Comparison of ENCODE assay signal across 1 cellular context in genomic region chr1:47865881-47866535, GRCh38.
TF ChIP-seq lines count a peak whose summit lies in the region.

No MANE protein-coding gene starts in this region.

TF ChIP-seq in HepG2, 621 proteins besides CTCF, POLR2A, EP300 and RAD21 (continued from another document and continues in another):
- peak; percentile 63 for TF ChIP-seq AHDC1 (CRISPR knock-in tag; IDR thresholded peaks at IDR 0.05; ENCODE audit: borderline replicate concordance)
- 0 out of 2 replicates have a peak, but pooled peaks have one; percentile 31 for TF ChIP-seq ZHX1 (CRISPR knock-in tag; IDR thresholded peaks at IDR 0.05; ENCODE audit: low read depth)
- no peak for TF ChIP-seq ZNF724P (CRISPR knock-in tag; IDR thresholded peaks at IDR 0.05; ENCODE audit: borderline replicate concordance)
- TF ChIP-seq REL (CRISPR knock-in tag; conservative IDR thresholded peaks at IDR 0.05) = no peak
- no peak for TF ChIP-seq HMG20B (CRISPR knock-in tag; conservative IDR thresholded peaks at IDR 0.05)
- TF ChIP-seq FUBP1 (CRISPR knock-in tag; IDR thresholded peaks at IDR 0.05; ENCODE audit: borderline replicate concordance) = no peak
- 0 out of 2 replicates have a peak, but pooled peaks have one; percentile 41 for TF ChIP-seq ZNF414 (CRISPR knock-in tag; IDR thresholded peaks at IDR 0.05)
- no peak for TF ChIP-seq ZNF292 (CRISPR knock-in tag; IDR thresholded peaks at IDR 0.05; ENCODE audit: borderline replicate concordance, low read depth)
- TF ChIP-seq ZNF232 (CRISPR knock-in tag; IDR thresholded peaks at IDR 0.05; ENCODE audit: borderline replicate concordance) = peak; percentile 69; the same call in 1 of the 2 replicates
- TF ChIP-seq RNF219 (CRISPR knock-in tag; IDR thresholded peaks at IDR 0.05) = no peak
- TF ChIP-seq KDM1A (CRISPR knock-in tag; IDR thresholded peaks at IDR 0.05) = no peak
- no peak for TF ChIP-seq HOXD1 (CRISPR knock-in tag; IDR thresholded peaks at IDR 0.05)
- no peak for TF ChIP-seq ATRX (CRISPR knock-in tag; IDR thresholded peaks at IDR 0.05; ENCODE audit: borderline replicate concordance)
- TF ChIP-seq SKI (IDR thresholded peaks at IDR 0.05; ENCODE audit: partially characterized antibody) = peak; percentile 26
- no peak for TF ChIP-seq LCORL (IDR thresholded peaks at IDR 0.05)
- peak; percentile 42; the same call in 1 of the 2 replicates for TF ChIP-seq LCORL (CRISPR knock-in tag; IDR thresholded peaks at IDR 0.05)
- no peak for TF ChIP-seq RELA (CRISPR knock-in tag; IDR thresholded peaks at IDR 0.05)
- TF ChIP-seq SIX1 (CRISPR knock-in tag; IDR thresholded peaks at IDR 0.05; ENCODE audit: borderline replicate concordance) = 0 out of 2 replicates have a peak, but pooled peaks have one; percentile 14
- TF ChIP-seq ZNF264 (CRISPR knock-in tag; IDR thresholded peaks at IDR 0.05) = 0 out of 2 replicates have a peak, but pooled peaks have one; percentile 34
- TF ChIP-seq ZBTB20 (CRISPR knock-in tag; IDR thresholded peaks at IDR 0.05; ENCODE audit: borderline replicate concordance, low read depth) = no peak
- TF ChIP-seq ETV6 (CRISPR knock-in tag; conservative IDR thresholded peaks at IDR 0.05) = no peak
- no peak for TF ChIP-seq LRRFIP1 (CRISPR knock-in tag; conservative IDR thresholded peaks at IDR 0.05)
- TF ChIP-seq ZNF703 (CRISPR knock-in tag; IDR thresholded peaks at IDR 0.05; ENCODE audit: borderline replicate concordance) = no peak
- peak; percentile 46; the same call in 1 of the 2 replicates for TF ChIP-seq ARID3A (IDR thresholded peaks at IDR 0.05; ENCODE audit: low read depth, low read length)
- TF ChIP-seq BRCA1 (CRISPR knock-in tag; IDR thresholded peaks at IDR 0.05) = 0 out of 2 replicates have a peak, but pooled peaks have one; percentile 44
- TF ChIP-seq JUN (CRISPR knock-in tag; IDR thresholded peaks at IDR 0.05) = no peak
